Comparison of ENCODE assay signal across 15 cellular contexts in the genomic region with DNA sequence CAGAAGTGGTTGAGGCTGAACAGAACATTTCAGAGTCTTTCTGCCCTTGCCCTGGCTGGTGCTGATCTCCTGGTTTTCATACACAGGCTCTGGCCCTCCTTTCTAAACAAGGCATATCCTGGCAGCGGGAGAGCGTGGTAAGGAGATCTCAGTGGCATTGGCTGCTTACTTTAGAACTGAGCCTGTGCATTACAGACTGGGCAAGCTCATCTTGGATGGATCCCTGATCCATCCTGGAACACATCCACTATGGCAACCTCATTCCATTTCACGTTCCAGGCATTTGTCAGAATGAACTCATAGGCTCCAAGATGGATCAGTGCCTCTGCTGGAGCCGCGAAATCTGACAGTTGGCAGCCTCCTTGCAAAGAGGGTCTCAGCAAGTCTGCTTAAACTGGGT.
DNase-seq lines count a peak whose midpoint lies in the region; ATAC-seq and TF ChIP-seq lines count a peak whose summit lies in the region.
"Had no signal": no experiment of that assay in that cellular context is flagged by ENCODE, and none has a peak within 500 bp of the region (broad histone marks: within the 10 kb centered on the region; RNA-seq: fewer than 3 reads in every experiment).

No MANE protein-coding gene starts in this region.

- no peak overlapping the region for H3K4ac ChIP-seq in H9 (ENCODE audit: low read depth, low read length)

- H3K27me3 ChIP-seq in GM23248 (replicated peaks; ENCODE audit: insufficient read depth) (no peaks in the 10 kb centered on the region; the same call in 1 of the 2 replicates), H9 (ENCODE audit: insufficient read depth, low read length) (no peaks in the 10 kb centered on the region), Caco-2 (replicated peaks; ENCODE audit: control insufficient read depth, insufficient read depth, low read length) (no peaks in the 10 kb centered on the region; the same call in 1 of the 2 replicates)

- BruUV-seq in Caco-2 (replicated peaks; lab: Mats Ljungman, UMichigan): no TSS peak

- H2AK5ac ChIP-seq in H9 (ENCODE audit: insufficient read length, low read length): no peak overlapping the region

- no peak overlapping the region for H2BK20ac ChIP-seq in H9 (ENCODE audit: low read depth, low read length, poor library complexity, severe bottlenecking)

- H3K4me1 Mint-ChIP-seq in stimulated activated effector memory CD8-positive, alpha-beta T cell treated with anti-CD3 and anti-CD28 coated beads, Interleukin-12 subunit alpha, Interleukin-12 subunit beta, amount 100 ng/mL, for 72 hours: no peaks in the 10 kb centered on the region
- H3K4me1 Mint-ChIP-seq in H9 (peaks cover 45 to 60% of the 10 kb centered on the region in 2 experiments), Caco-2 (ENCODE audit: low read depth, unreplicated experiment) (no peaks in the 10 kb centered on the region)
- no peaks in the 10 kb centered on the region for H3K4me1 Mint-ChIP-seq in activated naive CD8-positive, alpha-beta T cell treated with anti-CD3 and anti-CD28 coated beads, Interleukin-2, amount 50 U/mL, for 24 hours

- intact Hi-C loops in Caco-2 (cut with micrococcal nuclease; ENCODE audit: unreplicated experiment): no loop called here

- no peak overlapping the region for H2BK15ac ChIP-seq in H9 (ENCODE audit: low read depth, low read length)

- H3K4me2 ChIP-seq in GM23248 (ENCODE audit: unreplicated experiment) (no peak overlapping the region), H9 (ENCODE audit: insufficient read depth, insufficient read length, low read length) (no peak overlapping the region)

- no peak overlapping the region for H3K27ac Mint-ChIP-seq in stimulated activated effector memory CD8-positive, alpha-beta T cell treated with anti-CD3 and anti-CD28 coated beads, Interleukin-12 subunit alpha, Interleukin-12 subunit beta, amount 100 ng/mL, for 72 hours
- no peak overlapping the region for H3K27ac Mint-ChIP-seq in H9
- H3K27ac Mint-ChIP-seq in activated naive CD8-positive, alpha-beta T cell treated with anti-CD3 and anti-CD28 coated beads, Interleukin-2, amount 50 U/mL, for 24 hours: no peak overlapping the region
- H3K27ac Mint-ChIP-seq in Caco-2 (ENCODE audit: unreplicated experiment): no peak overlapping the region
- H3K27ac Mint-ChIP-seq: HFFc6 had no signal

- TF ChIP-seq CTCF in H9 (conservative IDR thresholded peaks at IDR 0.05) (no peak), Caco-2 (IDR thresholded peaks at IDR 0.05; ENCODE audit: insufficient read depth in 1 of 2, low read depth in 1 of 2, low read length in 1 of 2, severe bottlenecking in 1 of 2, unreplicated experiment in 1 of 2) (no peak)

- POLR2A ChIA-PET in Caco-2 (lab: Charles Lee): no interaction called here

- DNase-seq in GM23248 (peak; percentile 23), astrocyte of the hippocampus (ENCODE audit: low read depth, low spot score) (peak; percentile 45), fibroblast of peridontal ligament (ENCODE audit: extremely low read depth) (peak; percentile 46), H9 (no peak), Caco-2 (no peak)
- DNase-seq in stimulated activated effector memory CD8-positive, alpha-beta T cell treated with anti-CD3 and anti-CD28 coated beads, Interleukin-12 subunit alpha, Interleukin-12 subunit beta, amount 100 ng/mL, for 72 hours (ENCODE audit: low spot score in 2 of 2): no peak
- DNase-seq in activated naive CD8-positive, alpha-beta T cell treated with anti-CD3 and anti-CD28 coated beads, Interleukin-2, amount 50 U/mL, for 24 hours: no peak
- DNase-seq: DMS79 treated with DMSO at 0.1 percent for 48 hours, HFFc6, KBM-7, NCI-H1417, NCI-H187, NCI-H2107, NCI-H2227 treated with DMSO at 0.1 percent for 48 hours, NCI-H524 had no signal

- H3K27ac ChIP-seq in GM23248: no peak overlapping the region
- H3K27ac ChIP-seq in H9 (ENCODE audit: insufficient read length, low read depth, low read length): no peak overlapping the region

- H2BK120ac ChIP-seq in H9 (ENCODE audit: low read depth, low read length, poor library complexity, severe bottlenecking): no peak overlapping the region

- no peaks in the 10 kb centered on the region; the same call in 1 of the 2 replicates for H3K27me3 Mint-ChIP-seq in H9 (ENCODE audit: low read depth)
- no peaks in the 10 kb centered on the region for H3K27me3 Mint-ChIP-seq in activated naive CD8-positive, alpha-beta T cell treated with anti-CD3 and anti-CD28 coated beads, Interleukin-2, amount 50 U/mL, for 24 hours
- peaks cover 3% of the 10 kb centered on the region for H3K27me3 Mint-ChIP-seq in Caco-2 (ENCODE audit: insufficient read depth, unreplicated experiment)

- no peak overlapping the region for H3K4me3 ChIP-seq in GM23248
- no peak overlapping the region for H3K4me3 ChIP-seq in Caco-2 (ENCODE audit: low read depth, low read length)

- H3K79me2 ChIP-seq in GM23248 (ENCODE audit: insufficient read depth) (no peaks in the 10 kb centered on the region), H9 (ENCODE audit: insufficient read depth, low read length) (no peaks in the 10 kb centered on the region)

- H4K91ac ChIP-seq in H9 (ENCODE audit: insufficient read length, low read depth, low read length): no peak overlapping the region

- H4K5ac ChIP-seq in H9 (ENCODE audit: insufficient read length, low read depth, low read length): no peak overlapping the region

- H3K18ac ChIP-seq in H9 (ENCODE audit: insufficient read length, low read depth, low read length): no peak overlapping the region

- no peak overlapping the region for H4K8ac ChIP-seq in H9 (replicated peaks; ENCODE audit: insufficient read length, low read depth, low read length)

- H2BK5ac ChIP-seq in H9 (ENCODE audit: insufficient read length, low read length): no peak overlapping the region

- H3K36me3 Mint-ChIP-seq in stimulated activated effector memory CD8-positive, alpha-beta T cell treated with anti-CD3 and anti-CD28 coated beads, Interleukin-12 subunit alpha, Interleukin-12 subunit beta, amount 100 ng/mL, for 72 hours: no peaks in the 10 kb centered on the region
- H3K36me3 Mint-ChIP-seq in H9 (ENCODE audit: insufficient read depth in 1 of 3, low read depth in 3 of 3): peaks cover 0 to 4% (median 0%) of the 10 kb centered on the region in 3 experiments; a peak in 2 of 7 replicates
- no peaks in the 10 kb centered on the region for H3K36me3 Mint-ChIP-seq in activated naive CD8-positive, alpha-beta T cell treated with anti-CD3 and anti-CD28 coated beads, Interleukin-2, amount 50 U/mL, for 24 hours (ENCODE audit: low read depth)
- no peaks in the 10 kb centered on the region for H3K36me3 Mint-ChIP-seq in Caco-2 (ENCODE audit: insufficient read depth, unreplicated experiment)

- H3K9ac ChIP-seq in GM23248 (no peak overlapping the region), H9 (ENCODE audit: extremely low read depth, insufficient read length, low read length) (no peak overlapping the region)

- no peaks in the 10 kb centered on the region for H3K9me3 ChIP-seq in GM23248 (ENCODE audit: low read depth)
- no peaks in the 10 kb centered on the region for H3K9me3 ChIP-seq in H9 (ENCODE audit: control insufficient read depth, low read depth, low read length)
- H3K9me3 ChIP-seq in Caco-2: no peaks in the 10 kb centered on the region

- H3F3A ChIP-seq in GM23248 (ENCODE audit: insufficient read depth): no peaks in the 10 kb centered on the region

- H3K14ac ChIP-seq in H9 (ENCODE audit: insufficient read depth, low read length): no peak overlapping the region; the same call in 1 of the 2 replicates

- no peaks in the 10 kb centered on the region for H3K9me2 ChIP-seq in GM23248 (ENCODE audit: insufficient read depth)

- in situ Hi-C loops in GM23248 (cut with MboI): no loop called here

- H3K23ac ChIP-seq in H9 (ENCODE audit: insufficient read length, low read depth, low read length): no peak overlapping the region

- H2AFZ ChIP-seq in GM23248 (no peak overlapping the region), H9 (ENCODE audit: low read length) (no peak overlapping the region)

- no peaks in the 10 kb centered on the region for H3K9me3 Mint-ChIP-seq in stimulated activated effector memory CD8-positive, alpha-beta T cell treated with anti-CD3 and anti-CD28 coated beads, Interleukin-12 subunit alpha, Interleukin-12 subunit beta, amount 100 ng/mL, for 72 hours
- H3K9me3 Mint-ChIP-seq in H9 (no peaks in the 10 kb centered on the region), Caco-2 (ENCODE audit: unreplicated experiment) (no peaks in the 10 kb centered on the region)
- no peaks in the 10 kb centered on the region for H3K9me3 Mint-ChIP-seq in activated naive CD8-positive, alpha-beta T cell treated with anti-CD3 and anti-CD28 coated beads, Interleukin-2, amount 50 U/mL, for 24 hours
- H3K9me3 Mint-ChIP-seq: HFFc6 had no signal

- WGBS in GM23248 (ENCODE audit: low coverage in 1 of 2, low lambda C conversion rate in 2 of 2, missing lambda C conversion rate in 2 of 2), 2 experiments: 8 to 12% methylated on average over 5 of the region's 5 CpGs
- WGBS in H9 (ENCODE audit: extremely low coverage, insufficient read length, low lambda C conversion rate): no CpG with 5 or more reads among the region's 5 CpGs

- H3K36me3 ChIP-seq in GM23248 (ENCODE audit: low read depth) (no peaks in the 10 kb centered on the region), Caco-2 (ENCODE audit: control insufficient read depth, insufficient read depth, low read length) (no peaks in the 10 kb centered on the region)

- H4K20me1 ChIP-seq in GM23248 (ENCODE audit: insufficient read depth) (no peaks in the 10 kb centered on the region), H9 (ENCODE audit: control insufficient read depth, insufficient read depth, insufficient read length) (no peaks in the 10 kb centered on the region)

- H3K4me3 Mint-ChIP-seq in stimulated activated effector memory CD8-positive, alpha-beta T cell treated with anti-CD3 and anti-CD28 coated beads, Interleukin-12 subunit alpha, Interleukin-12 subunit beta, amount 100 ng/mL, for 72 hours: no peak overlapping the region
- H3K4me3 Mint-ChIP-seq in H9 (no peak overlapping the region), Caco-2 (ENCODE audit: unreplicated experiment) (no peak overlapping the region)
- H3K4me3 Mint-ChIP-seq in activated naive CD8-positive, alpha-beta T cell treated with anti-CD3 and anti-CD28 coated beads, Interleukin-2, amount 50 U/mL, for 24 hours: no peak overlapping the region
- H3K4me3 Mint-ChIP-seq: HFFc6 had no signal

- H3K23me2 ChIP-seq in H9 (ENCODE audit: insufficient read length, low read depth, low read length, poor library complexity, severe bottlenecking): no peaks in the 10 kb centered on the region

- H3K4me1 ChIP-seq in GM23248 (ENCODE audit: insufficient read depth) (no peaks in the 10 kb centered on the region), H9 (ENCODE audit: insufficient read depth, low read length) (peaks cover 2% of the 10 kb centered on the region), Caco-2 (no peaks in the 10 kb centered on the region)

- H3K79me1 ChIP-seq in H9 (ENCODE audit: insufficient read depth, low read depth, low read length, poor library complexity, severe bottlenecking): no peaks in the 10 kb centered on the region

- H3K56ac ChIP-seq in H9 (ENCODE audit: insufficient read length, low read depth, low read length): no peak overlapping the region

- CTCF ChIA-PET in Caco-2 (lab: Charles Lee): no interaction called here

- ATAC-seq in stimulated activated effector memory CD8-positive, alpha-beta T cell treated with anti-CD3 and anti-CD28 coated beads, Interleukin-12 subunit alpha, Interleukin-12 subunit beta, amount 100 ng/mL, for 72 hours: peak; percentile 31
- ATAC-seq in activated naive CD8-positive, alpha-beta T cell treated with anti-CD3 and anti-CD28 coated beads, Interleukin-2, amount 50 U/mL, for 24 hours: no peak

- H2BK12ac ChIP-seq in H9 (ENCODE audit: insufficient read length, low read depth, low read length): no peak overlapping the region

- H3T11ph ChIP-seq in H9 (ENCODE audit: low read length): no peak overlapping the region

Comparison
In these comparisons a context has a peak if more than half of its experiments do, and no peak if none do; other contexts are left out.
1. DNase-seq: peak in GM23248 (single experiment), astrocyte of the hippocampus (single experiment) and fibroblast of peridontal ligament (single experiment); none in stimulated activated effector memory CD8-positive, alpha-beta T cell treated with anti-CD3 and anti-CD28 coated beads, Interleukin-12 subunit alpha, Interleukin-12 subunit beta, amount 100 ng/mL, for 72 hours (0 of 2), H9 (single experiment), activated naive CD8-positive, alpha-beta T cell treated with anti-CD3 and anti-CD28 coated beads, Interleukin-2, amount 50 U/mL, for 24 hours (single experiment) and Caco-2 (0 of 2).